ENCODE assay signal across 24 cellular contexts in the genomic region with DNA sequence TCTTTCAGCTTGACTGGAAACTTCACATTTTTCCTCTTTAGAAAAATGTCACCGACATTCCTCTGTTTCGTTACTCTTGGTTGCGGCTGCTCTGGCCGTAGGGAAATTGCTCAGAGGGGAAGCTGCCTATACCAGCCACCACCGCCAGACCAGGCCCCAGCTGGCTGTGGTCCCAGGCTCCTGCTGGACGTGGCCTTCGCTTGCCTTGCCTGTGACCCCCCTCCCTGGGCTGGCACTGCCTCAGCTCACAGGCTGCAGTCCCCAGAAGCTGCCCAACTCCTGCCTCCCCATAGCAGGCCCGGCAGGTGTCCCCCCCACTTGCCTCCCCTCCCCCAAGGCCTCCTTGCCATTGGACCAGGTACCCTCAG.
DNase-seq lines count a peak whose midpoint lies in the region; ATAC-seq, FAIRE-seq and TF ChIP-seq lines count a peak whose summit lies in the region.
"Had no signal": no experiment of that assay in that cellular context is flagged by ENCODE, and none has a peak within 500 bp of the region (broad histone marks: within the 10 kb centered on the region; RNA-seq: fewer than 3 reads in every experiment).

No MANE protein-coding gene starts in this region.

- peaks cover 15% of the 10 kb centered on the region for H3K4me1 Mint-ChIP-seq in mesothelial cell of epicardium
- H3K4me1 Mint-ChIP-seq: activated B cell treated with CpG ODN at 0.5 μM for 24 hours; activated naive CD4-positive, alpha-beta T cell treated with anti-CD3 and anti-CD28 coated beads, Interleukin-2, amount 50 U/mL, for 24 hours had no signal

- no peaks in the 10 kb centered on the region for H3K27me3 Mint-ChIP-seq in mesothelial cell of epicardium (ENCODE audit: low read depth)

- H3K27me3 ChIP-seq in cardiac muscle cell (no peaks in the 10 kb centered on the region), right atrium auricular region (no peaks in the 10 kb centered on the region), foreskin keratinocyte (peaks cover 4% of the 10 kb centered on the region), hepatocyte (no peaks in the 10 kb centered on the region)
- H3K27me3 ChIP-seq: esophagus muscularis mucosa, stomach had no signal

- H3K79me2 ChIP-seq in hepatocyte = no peaks in the 10 kb centered on the region

- TF ChIP-seq CTCF in cardiac muscle cell (IDR thresholded peaks at IDR 0.05; ENCODE audit: low read depth, low read length) = peak; percentile 12
- no peak for TF ChIP-seq CTCF in right atrium auricular region (IDR thresholded peaks at IDR 0.05)
- peak; percentile 10 for TF ChIP-seq CTCF in choroid plexus epithelial cell (conservative IDR thresholded peaks at IDR 0.05; ENCODE audit: low read depth, low read length)
- TF ChIP-seq CTCF in mesothelial cell of epicardium (IDR thresholded peaks at IDR 0.05; ENCODE audit: unreplicated experiment) = no peak
- TF ChIP-seq CTCF in foreskin keratinocyte (conservative IDR thresholded peaks at IDR 0.05) = no peak
- TF ChIP-seq CTCF in hepatocyte (IDR thresholded peaks at IDR 0.05; ENCODE audit: poor library complexity) = no peak

- no peak overlapping the region for H3K4me2 ChIP-seq in hepatocyte

- H3K27ac Mint-ChIP-seq in mesothelial cell of epicardium = peak overlapping the region; percentile 77
- H3K27ac Mint-ChIP-seq: activated B cell treated with CpG ODN at 0.5 μM for 24 hours; activated CD8-positive, alpha-beta T cell treated with anti-CD3 and anti-CD28 coated beads for 36 hours; activated naive CD4-positive, alpha-beta T cell treated with anti-CD3 and anti-CD28 coated beads, Interleukin-2, amount 50 U/mL, for 24 hours; activated T-cell treated with anti-CD3 and anti-CD28 coated beads, Interleukin-2, amount 50 U/mL, for 24 hours; T-helper 1 cell treated with Interleukin-12 subunit alpha and Interleukin-12 subunit beta and Interleukin-4 antibody, amounts not matched to agents 30 μg/mL and 1 μg/mL, for 36 hours had no signal

- no peak for ATAC-seq in foreskin keratinocyte
- ATAC-seq: activated CD8-positive, alpha-beta T cell treated with anti-CD3 and anti-CD28 coated beads for 36 hours; HepG2 had no signal

- 64% methylated on average over 8 of the region's 8 CpGs for WGBS in hepatocyte (ENCODE audit: low lambda C conversion rate, missing lambda C conversion rate)

- peak; percentile 18 to 89 for DNase-seq in cardiac muscle cell (ENCODE audit: low read depth in 1 of 2, low spot score in 1 of 2)
- DNase-seq in right atrium auricular region (ENCODE audit: low spot score) = no peak
- DNase-seq in choroid plexus epithelial cell (ENCODE audit: low read depth) = peak; percentile 68
- DNase-seq in mesothelial cell of epicardium (ENCODE audit: low spot score in 2 of 2, unreplicated experiment in 2 of 2) = no peak
- DNase-seq in urothelium cell line (ENCODE audit: low spot score) = no peak
- no peak for DNase-seq in foreskin keratinocyte
- no peak for DNase-seq in hepatocyte (ENCODE audit: low spot score)
- DNase-seq in SW480 (ENCODE audit: low spot score) = no peak
- DNase-seq: activated B cell treated with CpG ODN at 0.5 μM for 24 hours; activated CD8-positive, alpha-beta T cell treated with anti-CD3 and anti-CD28 coated beads for 36 hours; activated T-cell treated with anti-CD3 and anti-CD28 coated beads, Interleukin-2, amount 50 U/mL, for 24 hours; central memory CD4-positive, alpha-beta T cell; effector CD4-positive, alpha-beta T cell; GF-D8; NCI-H1436; NCI-H526 treated with DMSO at 0.1 percent for 48 hours; SHP77 treated with DMSO at 0.1 percent for 48 hours; stimulated activated CD4-positive, alpha-beta T cell treated with anti-CD3 and anti-CD28 coated beads, Interleukin-2, amount 100 ng/mL, for 48 hours; stomach had no signal

- no peak overlapping the region for H3K4me3 Mint-ChIP-seq in mesothelial cell of epicardium
- H3K4me3 Mint-ChIP-seq: activated B cell treated with CpG ODN at 0.5 μM for 24 hours; activated CD8-positive, alpha-beta T cell treated with anti-CD3 and anti-CD28 coated beads for 36 hours; activated naive CD4-positive, alpha-beta T cell treated with anti-CD3 and anti-CD28 coated beads, Interleukin-2, amount 50 U/mL, for 24 hours; activated T-cell treated with anti-CD3 and anti-CD28 coated beads, Interleukin-2, amount 50 U/mL, for 24 hours; T-helper 1 cell treated with Interleukin-12 subunit alpha and Interleukin-12 subunit beta and Interleukin-4 antibody, amounts not matched to agents 30 μg/mL and 1 μg/mL, for 36 hours had no signal

- H3K4me1 ChIP-seq in cardiac muscle cell (ENCODE audit: low read depth) = peaks cover 3% of the 10 kb centered on the region
- no peaks in the 10 kb centered on the region for H3K4me1 ChIP-seq in right atrium auricular region
- no peaks in the 10 kb centered on the region for H3K4me1 ChIP-seq in foreskin keratinocyte
- H3K4me1 ChIP-seq in hepatocyte (ENCODE audit: insufficient read depth) = no peaks in the 10 kb centered on the region
- H3K4me1 ChIP-seq: esophagus muscularis mucosa, stomach had no signal

- H3K27ac ChIP-seq in cardiac muscle cell (no peak overlapping the region), right atrium auricular region (no peak overlapping the region), foreskin keratinocyte (no peak overlapping the region), hepatocyte (no peak overlapping the region)
- H3K27ac ChIP-seq: esophagus muscularis mucosa, skin epidermis, stomach had no signal

- no peak overlapping the region for H3K4me3 ChIP-seq in cardiac muscle cell
- no peak overlapping the region for H3K4me3 ChIP-seq in right atrium auricular region
- no peak overlapping the region for H3K4me3 ChIP-seq in choroid plexus epithelial cell (ENCODE audit: low read depth, low read length)
- no peak overlapping the region for H3K4me3 ChIP-seq in hepatocyte
- H3K4me3 ChIP-seq: esophagus muscularis mucosa, skin epidermis, stomach had no signal

- no peaks in the 10 kb centered on the region for H4K20me1 ChIP-seq in hepatocyte (ENCODE audit: insufficient read depth, poor library complexity, severe bottlenecking)

- H3K9me3 ChIP-seq in cardiac muscle cell (ENCODE audit: low read depth) (no peaks in the 10 kb centered on the region), right atrium auricular region (no peaks in the 10 kb centered on the region), hepatocyte (ENCODE audit: low read depth) (no peaks in the 10 kb centered on the region)

- peak; percentile 52 for FAIRE-seq in urothelium cell line (lab: Jason Lieb, UNC)
- FAIRE-seq: HepG2 had no signal

- H3K9me3 Mint-ChIP-seq in mesothelial cell of epicardium = no peaks in the 10 kb centered on the region
- H3K9me3 Mint-ChIP-seq: activated B cell treated with CpG ODN at 0.5 μM for 24 hours; activated CD8-positive, alpha-beta T cell treated with anti-CD3 and anti-CD28 coated beads for 36 hours; activated naive CD4-positive, alpha-beta T cell treated with anti-CD3 and anti-CD28 coated beads, Interleukin-2, amount 50 U/mL, for 24 hours; activated T-cell treated with anti-CD3 and anti-CD28 coated beads, Interleukin-2, amount 50 U/mL, for 24 hours; T-helper 1 cell treated with Interleukin-12 subunit alpha and Interleukin-12 subunit beta and Interleukin-4 antibody, amounts not matched to agents 30 μg/mL and 1 μg/mL, for 36 hours had no signal

- H3K9me2 ChIP-seq in hepatocyte (replicated peaks; ENCODE audit: insufficient read depth) = no peaks in the 10 kb centered on the region

- no peak overlapping the region for H2AFZ ChIP-seq in hepatocyte

- H3K36me3 Mint-ChIP-seq in mesothelial cell of epicardium = no peaks in the 10 kb centered on the region
- H3K36me3 Mint-ChIP-seq: activated naive CD4-positive, alpha-beta T cell treated with anti-CD3 and anti-CD28 coated beads, Interleukin-2, amount 50 U/mL, for 24 hours had no signal

- no peaks in the 10 kb centered on the region for H3K36me3 ChIP-seq in cardiac muscle cell
- H3K36me3 ChIP-seq in right atrium auricular region = no peaks in the 10 kb centered on the region
- no peaks in the 10 kb centered on the region for H3K36me3 ChIP-seq in hepatocyte (replicated peaks; ENCODE audit: insufficient read depth, low read depth)
- H3K36me3 ChIP-seq: esophagus muscularis mucosa, stomach had no signal

Comparison
In these comparisons a context has a peak if more than half of its experiments do, and no peak if none do; other contexts are left out.
1. DNase-seq: peak in cardiac muscle cell (2 of 2) and choroid plexus epithelial cell (single experiment); none in right atrium auricular region (single experiment), mesothelial cell of epicardium (0 of 2), urothelium cell line (single experiment), foreskin keratinocyte (0 of 2), hepatocyte (single experiment) and SW480 (single experiment).
2. CTCF ChIP-seq: peak in cardiac muscle cell (single experiment) and choroid plexus epithelial cell (single experiment); none in right atrium auricular region (0 of 2), mesothelial cell of epicardium (single experiment), foreskin keratinocyte (single experiment) and hepatocyte (single experiment).